Comparison of ENCODE assay signal across 24 cellular contexts in genomic region chr14:88541324-88541723, GRCh38. TPM values are rescaled to one million over a fixed set of nuclear protein-coding genes. Genes with fewer than 3 reads are reported as not detected.
DNase-seq lines count a peak whose midpoint lies in the region; ATAC-seq, FAIRE-seq and TF ChIP-seq lines count a peak whose summit lies in the region.
"Had no signal": no experiment of that assay in that cellular context is flagged by ENCODE, and none has a peak within 500 bp of the region (broad histone marks: within the 10 kb centered on the region; RNA-seq: fewer than 3 reads in every experiment).

No MANE protein-coding gene starts in this region.

- CTCF ChIA-PET in endothelial cell of umbilical vein (lab: Charles Lee): no interaction called here

- peak; percentile 70; the same call in 2 of the 3 replicates for ATAC-seq in RWPE2 (ENCODE audit: low read depth)
- no peak for ATAC-seq in HG02970 (IDR thresholded peaks at IDR 0.05; ENCODE audit: low FRiP score, unreplicated experiment)
- no peak for ATAC-seq in upper lobe of right lung

- H3K9me1 ChIP-seq in endothelial cell of umbilical vein (replicated peaks; ENCODE audit: control insufficient read depth, extremely low read depth, insufficient read depth, low read length): no peaks in the 10 kb centered on the region

- TF ChIP-seq POLR2A in endothelial cell of umbilical vein (IDR thresholded peaks at IDR 0.05; ENCODE audit: low read depth, low read length): no peak

- no peak overlapping the region for H3K4me2 ChIP-seq in endothelial cell of umbilical vein (ENCODE audit: insufficient read depth, low read length)
- H3K4me2 ChIP-seq in hepatocyte: no peak overlapping the region

- H3K27me3 ChIP-seq in RWPE2 (ENCODE audit: insufficient read depth, poor library complexity, severe bottlenecking) (no peaks in the 10 kb centered on the region), endothelial cell of umbilical vein (ENCODE audit: control insufficient read depth in 2 of 2, insufficient read depth in 2 of 2, low read length in 2 of 2) (no peaks in the 10 kb centered on the region), hepatocyte (no peaks in the 10 kb centered on the region), upper lobe of right lung (no peaks in the 10 kb centered on the region)
- H3K27me3 ChIP-seq: BE2C, Peyer's patch, SJCRH30 had no signal

- H3K9ac ChIP-seq in endothelial cell of umbilical vein (replicated peaks; ENCODE audit: extremely low read depth, insufficient read depth, low read length): no peak overlapping the region
- H3K9ac ChIP-seq: GM23248 had no signal

- FAIRE-seq in endothelial cell of umbilical vein (lab: Jason Lieb, UNC): no peak
- FAIRE-seq: A204.1, GM12891 had no signal

- no TSS peak for BruUV-seq in endothelial cell of umbilical vein (replicated peaks; lab: Mats Ljungman, UMichigan)

- WGBS in hepatocyte (ENCODE audit: low lambda C conversion rate, missing lambda C conversion rate): 100% methylated on average over 1 of the region's 1 CpG

- no peak overlapping the region for H3K4me3 ChIP-seq in RWPE2 (ENCODE audit: severe bottlenecking)
- H3K4me3 ChIP-seq in endothelial cell of umbilical vein (replicated peaks in 1 of 3; ENCODE audit: insufficient read depth in 1 of 3, low read depth in 1 of 3, low read length in 3 of 3): no peak overlapping the region
- no peak overlapping the region for H3K4me3 ChIP-seq in hepatocyte
- no peak overlapping the region for H3K4me3 ChIP-seq in upper lobe of right lung
- H3K4me3 ChIP-seq: GM23248, HAP-1, Peyer's patch, SJCRH30 had no signal

- H3K9me2 ChIP-seq in hepatocyte (replicated peaks; ENCODE audit: insufficient read depth): no peaks in the 10 kb centered on the region

- H3K9me3 ChIP-seq in RWPE2 (ENCODE audit: severe bottlenecking) (no peaks in the 10 kb centered on the region), endothelial cell of umbilical vein (replicated peaks; ENCODE audit: control insufficient read depth, insufficient read depth, low read length) (no peaks in the 10 kb centered on the region), hepatocyte (ENCODE audit: low read depth) (no peaks in the 10 kb centered on the region), upper lobe of right lung (no peaks in the 10 kb centered on the region)
- H3K9me3 ChIP-seq: BE2C, HAP-1, Peyer's patch, SJCRH30 had no signal

- peak; percentile 30 for DNase-seq in ACHN
- DNase-seq in RWPE2 (ENCODE audit: low spot score): no peak
- no peak for DNase-seq in endothelial cell of umbilical vein (ENCODE audit: low read depth, low spot score)
- peak; percentile 5 to 53 for DNase-seq in lung microvascular endothelial cell (ENCODE audit: low read depth in 2 of 2)
- no peak for DNase-seq in hepatocyte (ENCODE audit: low spot score)
- no peak for DNase-seq in upper lobe of right lung
- DNase-seq: BE2C, COR-L47, DMS 273 treated with DMSO at 0.1 percent for 48 hours, DMS79 treated with DMSO at 0.1 percent for 48 hours, GM23248, NCI-H1105, NCI-H146, NCI-H2029, NCI-H2227 treated with DMSO at 0.1 percent for 48 hours, NCI-H524, NCI-H774, Peyer's patch, SJCRH30 had no signal

- H3K79me2 ChIP-seq in endothelial cell of umbilical vein (ENCODE audit: control insufficient read depth, insufficient read depth, low read length) (peaks cover 55% of the 10 kb centered on the region), hepatocyte (peaks cover 69% of the 10 kb centered on the region)

- H3K36me3 ChIP-seq in RWPE2 (ENCODE audit: low read depth) (peaks cover 27% of the 10 kb centered on the region), endothelial cell of umbilical vein (ENCODE audit: control insufficient read depth in 2 of 2, extremely low read depth in 1 of 2, insufficient read depth in 2 of 2, low read length in 2 of 2) (peaks cover 0 to 2% of the 10 kb centered on the region in 2 experiments), hepatocyte (replicated peaks; ENCODE audit: insufficient read depth, low read depth) (no peaks in the 10 kb centered on the region), upper lobe of right lung (no peaks in the 10 kb centered on the region)
- H3K36me3 ChIP-seq: BE2C, HAP-1 had no signal

- H3K4me1 ChIP-seq in RWPE2 (ENCODE audit: insufficient read depth, poor library complexity, severe bottlenecking) (no peaks in the 10 kb centered on the region), endothelial cell of umbilical vein (ENCODE audit: control insufficient read depth, extremely low read depth, insufficient read depth, low read length) (peaks cover 7% of the 10 kb centered on the region), hepatocyte (ENCODE audit: insufficient read depth) (peaks cover 4% of the 10 kb centered on the region), upper lobe of right lung (no peaks in the 10 kb centered on the region)
- H3K4me1 ChIP-seq: BE2C, HAP-1 had no signal

- H4K20me1 ChIP-seq in endothelial cell of umbilical vein (replicated peaks; ENCODE audit: control insufficient read depth, extremely low read depth, insufficient read depth, low read length): peaks cover 7% of the 10 kb centered on the region
- H4K20me1 ChIP-seq in hepatocyte (ENCODE audit: insufficient read depth, poor library complexity, severe bottlenecking): no peaks in the 10 kb centered on the region

- H3K27ac ChIP-seq in RWPE2 (ENCODE audit: poor library complexity, severe bottlenecking) (no peak overlapping the region), endothelial cell of umbilical vein (ENCODE audit: insufficient read depth, low read depth, low read length) (no peak overlapping the region), hepatocyte (no peak overlapping the region), upper lobe of right lung (no peak overlapping the region)
- H3K27ac ChIP-seq: GM23248, Peyer's patch, SJCRH30 had no signal

- intact Hi-C loops in endothelial cell of umbilical vein (cut with micrococcal nuclease) (no loop called here), upper lobe of right lung (cut with DNase I) (no loop called here)

- in situ Hi-C loops in ACHN (cut with HindIII; ENCODE audit: low pct_ligation_motif_present, low pct_unique_long_range_greater_than_20kb, low sequenced_read_pairs): no loop called here

- POLR2A ChIA-PET in endothelial cell of umbilical vein (lab: Charles Lee): no interaction called here

- dilution Hi-C loops in endothelial cell of umbilical vein (cut with MboI; ENCODE audit: extremely low pct_ligation_motif_present, low sequenced_read_pairs): no loop called here

- no peak overlapping the region for H2AFZ ChIP-seq in endothelial cell of umbilical vein (ENCODE audit: low read depth, low read length)
- H2AFZ ChIP-seq in hepatocyte: no peak overlapping the region
- H2AFZ ChIP-seq: GM23248 had no signal

- TF ChIP-seq CTCF in RWPE2 (IDR thresholded peaks at IDR 0.05; ENCODE audit: poor library complexity, severe bottlenecking) (no peak), endothelial cell of umbilical vein (IDR thresholded peaks at IDR 0.05; ENCODE audit: extremely low read depth in 1 of 2, insufficient read depth in 1 of 2, low read depth in 1 of 2, low read length in 2 of 2) (no peak), hepatocyte (IDR thresholded peaks at IDR 0.05; ENCODE audit: poor library complexity) (no peak), upper lobe of right lung (IDR thresholded peaks at IDR 0.05) (no peak)

TF ChIP-seq in endothelial cell of umbilical vein, 7 proteins besides CTCF, POLR2A, EP300 and RAD21:
- no peak for TF ChIP-seq EZH2 (IDR thresholded peaks at IDR 0.05; ENCODE audit: borderline replicate concordance, low read depth, low read length, severe bottlenecking)
- peak; percentile 53 for TF ChIP-seq FOS (IDR thresholded peaks at IDR 0.05; ENCODE audit: borderline replicate concordance, insufficient read depth, low read length)

RNA-seq across cellular contexts. Expression of gene PTPN21, which starts 13.5 kb away (rescaled TPM):
- total RNA-seq in endothelial cell of umbilical vein: 16.1 and 22.9 TPM in 2 replicates
- 9.2 and 10.2 TPM in 2 replicates for polyA plus RNA-seq in endothelial cell of umbilical vein
- 6.0 and 6.1 TPM in 2 replicates for polyA plus RNA-seq in endothelial cell of umbilical vein (2011; cell fraction: cytosol; rRNA removed)
- 28.2 and 30.9 TPM in 2 replicates for polyA plus RNA-seq in endothelial cell of umbilical vein (2011; cell fraction: nucleus; rRNA removed)
- polyA plus RNA-seq in endothelial cell of umbilical vein (2012): 8.0 and 12.5 TPM in 2 replicates
- 16.0 and 18.8 TPM in 2 replicates for polyA minus RNA-seq in endothelial cell of umbilical vein
- polyA minus RNA-seq in endothelial cell of umbilical vein (2011; cell fraction: cytosol; rRNA and poly(A)+ RNA removed): 3.3 TPM
- 21.5 and 22.6 TPM in 2 replicates for polyA minus RNA-seq in endothelial cell of umbilical vein (2011; cell fraction: nucleus; rRNA and poly(A)+ RNA removed)
- 2.8 and 5.2 TPM in 2 replicates for total RNA-seq in lung microvascular endothelial cell
- total RNA-seq in hepatocyte: 15.1 and 16.3 TPM in 2 replicates
- 8.1 and 12.7 TPM in 2 replicates for polyA plus RNA-seq in hepatocyte
- 70.6 TPM for total RNA-seq in upper lobe of right lung
- polyA plus RNA-seq: IgD-negative memory B cell had no signal

RNA-seq across cellular contexts. Expression of gene ZC3H14, which starts 21.5 kb away (rescaled TPM):
- total RNA-seq in endothelial cell of umbilical vein: 59.6 and 61.8 TPM in 2 replicates
- 61.2 and 62.3 TPM in 2 replicates for polyA plus RNA-seq in endothelial cell of umbilical vein
- 71.1 and 77.7 TPM in 2 replicates for polyA plus RNA-seq in endothelial cell of umbilical vein (2011; cell fraction: cytosol; rRNA removed)
- polyA plus RNA-seq in endothelial cell of umbilical vein (2011; cell fraction: nucleus; rRNA removed): 105 and 123 TPM in 2 replicates
- polyA plus RNA-seq in endothelial cell of umbilical vein (2012): 39.2 and 49.9 TPM in 2 replicates
- 163 and 174 TPM in 2 replicates for polyA minus RNA-seq in endothelial cell of umbilical vein
- 87.2 TPM for polyA minus RNA-seq in endothelial cell of umbilical vein (2011; cell fraction: cytosol; rRNA and poly(A)+ RNA removed)
- 39.6 and 72.8 TPM in 2 replicates for polyA minus RNA-seq in endothelial cell of umbilical vein (2011; cell fraction: nucleus; rRNA and poly(A)+ RNA removed)
- 35.1 and 47.2 TPM in 2 replicates for total RNA-seq in lung microvascular endothelial cell
- 68.4 and 77.5 TPM in 2 replicates for total RNA-seq in hepatocyte
- polyA plus RNA-seq in hepatocyte: 39.9 and 44.0 TPM in 2 replicates
- total RNA-seq in upper lobe of right lung: 63.4 TPM

Comparison
In these comparisons a context has a peak if more than half of its experiments do, and no peak if none do; other contexts are left out.
1. DNase-seq: peak in ACHN (single experiment) and lung microvascular endothelial cell (2 of 2); none in RWPE2 (single experiment), endothelial cell of umbilical vein (single experiment), hepatocyte (single experiment) and upper lobe of right lung (single experiment).